In the genomic region with DNA sequence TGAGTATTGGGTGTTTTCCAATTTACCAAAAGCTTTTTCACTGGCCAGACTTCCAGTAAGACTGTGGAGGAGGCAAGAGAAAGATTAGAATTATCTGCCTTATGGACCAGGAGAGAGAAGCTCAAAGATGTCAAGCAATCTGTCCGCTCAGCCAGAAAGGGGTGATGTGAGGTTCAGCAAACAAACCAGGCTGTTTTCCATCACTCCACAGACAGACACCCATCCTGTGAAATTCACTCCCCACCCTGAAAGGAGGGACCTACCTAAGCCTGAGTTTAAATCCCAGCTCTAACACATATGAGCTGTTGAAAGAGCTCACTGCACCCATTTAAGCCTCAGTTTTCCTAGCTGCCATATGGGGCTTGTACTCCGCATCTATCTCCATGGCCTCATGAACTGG, we compare ENCODE assay signal across 1 cellular context.
TF ChIP-seq lines count a peak whose summit lies in the region.

No MANE protein-coding gene starts in this region.

TF ChIP-seq in HepG2, 621 proteins besides CTCF, POLR2A, EP300 and RAD21:
- TF ChIP-seq ZNF33A (CRISPR knock-in tag; IDR thresholded peaks at IDR 0.05; ENCODE audit: borderline replicate concordance), result no peak
- no peak for TF ChIP-seq ETV5 (CRISPR knock-in tag; IDR thresholded peaks at IDR 0.05; ENCODE audit: borderline replicate concordance)
- peak; percentile 67 for TF ChIP-seq ZNF629 (CRISPR knock-in tag; conservative IDR thresholded peaks at IDR 0.05)
- TF ChIP-seq NR3C1 (CRISPR knock-in tag; IDR thresholded peaks at IDR 0.05), result no peak
- TF ChIP-seq ZSCAN29 (CRISPR knock-in tag; conservative IDR thresholded peaks at IDR 0.05), result no peak
- no peak for TF ChIP-seq NFE2 (CRISPR knock-in tag; IDR thresholded peaks at IDR 0.05)
